In the genomic region with DNA sequence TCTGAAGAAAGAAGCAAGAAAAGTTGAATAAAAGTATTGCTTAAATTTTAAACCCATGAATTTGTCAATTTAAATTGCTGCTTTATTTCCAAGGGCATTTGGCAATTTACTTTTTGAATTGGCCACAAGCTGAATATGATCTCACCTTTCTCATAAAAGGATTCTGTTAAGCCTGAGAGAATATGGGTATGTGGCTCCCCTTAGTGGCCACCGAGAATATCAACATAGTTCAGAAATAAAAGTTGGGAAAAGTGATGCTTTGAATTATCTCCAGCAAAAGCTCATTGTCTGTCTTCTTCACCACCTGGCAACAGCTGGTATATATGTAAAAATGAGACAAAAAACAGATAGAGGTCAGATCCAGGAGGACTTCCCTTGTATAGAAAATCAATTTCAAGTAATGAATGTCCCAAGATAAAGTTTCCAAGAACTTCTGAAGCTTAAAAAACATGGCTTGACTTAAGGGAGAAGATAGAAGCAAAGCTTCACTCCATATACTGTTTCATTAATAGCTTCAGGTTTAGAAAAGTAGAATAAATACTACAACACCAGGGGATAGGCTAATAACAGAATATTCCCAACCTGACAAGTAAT, we compare ENCODE assay signal across 8 cellular contexts.
DNase-seq lines count a peak whose midpoint lies in the region; ATAC-seq, FAIRE-seq and TF ChIP-seq lines count a peak whose summit lies in the region.

No MANE protein-coding gene starts in this region.

- no peak overlapping the region for H3K4me2 ChIP-seq in K562 (ENCODE audit: insufficient read depth, low read length)

- no TSS peak for BruUV-seq in K562 (replicated peaks; lab: Mats Ljungman, UMichigan)

- ATAC-seq in heart right ventricle, result no peak
- ATAC-seq in Right ventricle myocardium inferior, result no peak
- ATAC-seq in HG02588 (IDR thresholded peaks at IDR 0.05; ENCODE audit: unreplicated experiment), result peak; percentile 51
- 0 out of 3 replicates have a peak, but pooled peaks have one; percentile 56 for ATAC-seq in K562

- H3K27ac ChIP-seq in heart right ventricle, result no peak overlapping the region
- no peak overlapping the region for H3K27ac ChIP-seq in K562 (ENCODE audit: extremely low read depth, low read depth, low read length)
- H3K27ac ChIP-seq in liver (ENCODE audit: low read depth in 1 of 2, low read length in 2 of 2), result no peak overlapping the region
- H3K27ac ChIP-seq in ovary, result no peak overlapping the region

- H3K9me1 ChIP-seq in K562 (ENCODE audit: control insufficient read depth, insufficient read depth, low read length), result no peaks in the 10 kb centered on the region

- H3K9me3 ChIP-seq in heart right ventricle (no peaks in the 10 kb centered on the region), K562 (replicated peaks; ENCODE audit: control insufficient read depth, insufficient read depth, low read depth, low read length) (no peaks in the 10 kb centered on the region), liver (ENCODE audit: control insufficient read depth in 4 of 4, low read length in 3 of 4) (no peaks in the 10 kb centered on the region), ovary (no peaks in the 10 kb centered on the region)

- WGBS in heart right ventricle, 2 donors, result 0 to 3% methylated on average over 1 of the region's 1 CpG
- 0% methylated on average over 1 of the region's 1 CpG for WGBS in K562 (ENCODE audit: insufficient coverage, low coverage, missing lambda C conversion rate)
- 0% methylated on average over 1 of the region's 1 CpG for WGBS in liver
- 0% methylated on average over 1 of the region's 1 CpG for WGBS in ovary, 3 donors

- H3K79me2 ChIP-seq in K562 (ENCODE audit: control insufficient read depth, insufficient read depth, low read length), result no peaks in the 10 kb centered on the region

- TF ChIP-seq RAD21 in K562 (CRISPR knock-in tag; conservative IDR thresholded peaks at IDR 0.05 in 1 of 2, IDR thresholded peaks at IDR 0.05 in 1 of 2) (peak; percentile 32 to 64; a peak in 3 of 4 replicates), liver (IDR thresholded peaks at IDR 0.05) (peak; percentile 83 to 89)

- in situ Hi-C loops in K562 (cut with MboI), result no loop called here

- POLR2A ChIA-PET in K562 (lab: Yijun Ruan, JAX), result no interaction called here

- H3K4me3 ChIP-seq in heart right ventricle (no peak overlapping the region), K562 (no peak overlapping the region), liver (ENCODE audit: low read depth in 1 of 3, low read length in 3 of 3) (no peak overlapping the region), ovary (no peak overlapping the region)

- H2AFZ ChIP-seq in K562 (ENCODE audit: low read depth, low read length), result no peak overlapping the region

- TF ChIP-seq CTCF in heart right ventricle (IDR thresholded peaks at IDR 0.05), result peak; percentile 16 to 62 (median 45)
- peak; percentile 21 to 49 (median 42); a peak in 5 of 6 replicates for TF ChIP-seq CTCF in K562 (IDR thresholded peaks at IDR 0.05 in 2 of 3, conservative IDR thresholded peaks at IDR 0.05 in 1 of 3; ENCODE audit: insufficient read depth in 2 of 3, low read depth in 1 of 3, low read length in 3 of 3)
- peak; percentile 61 for TF ChIP-seq CTCF in liver (IDR thresholded peaks at IDR 0.05; ENCODE audit: low read depth, low read length, missing input control)
- TF ChIP-seq CTCF in ovary (IDR thresholded peaks at IDR 0.05), result no peak

- TF ChIP-seq POLR2A in K562 (conservative IDR thresholded peaks at IDR 0.05) (no peak), ovary (IDR thresholded peaks at IDR 0.05) (no peak)

- DNase-seq in heart right ventricle, result peak in 1 of 2 donors; percentile 4
- DNase-seq in Right ventricle myocardium inferior (ENCODE audit: missing footprints), result no peak
- DNase-seq in NCI-H2227 (lab: John Stamatoyannopoulos, UW; ENCODE audit: unreplicated experiment), result peak; percentile 29
- DNase-seq in K562 (ENCODE audit: extremely low read depth in 1 of 4, low spot score in 3 of 4), result peak; percentile 8 to 23 (median 20)
- no peak for DNase-seq in ovary
- no peak for DNase-seq in NCI-H2196 (lab: John Stamatoyannopoulos, UW; ENCODE audit: unreplicated experiment)

- H3K9ac ChIP-seq in K562 (ENCODE audit: insufficient read depth in 1 of 2, low read depth in 2 of 2, low read length in 2 of 2) (no peak overlapping the region), liver (ENCODE audit: low read depth in 1 of 2, low read length in 2 of 2) (no peak overlapping the region)

- CTCF ChIA-PET in K562 (lab: Yijun Ruan, JAX; ENCODE audit: low intra/inter-chr PET ratio), result no interaction called here

- H3K4me1 ChIP-seq in heart right ventricle (no peaks in the 10 kb centered on the region), K562 (replicated peaks in 1 of 2; ENCODE audit: control insufficient read depth in 2 of 2, insufficient read depth in 2 of 2, low read length in 2 of 2) (no peaks in the 10 kb centered on the region), liver (ENCODE audit: control insufficient read depth in 4 of 4, insufficient read depth in 4 of 4, low read length in 3 of 4) (no peaks in the 10 kb centered on the region), ovary (ENCODE audit: insufficient read depth) (no peaks in the 10 kb centered on the region)

- H4K20me1 ChIP-seq in K562 (replicated peaks; ENCODE audit: control insufficient read depth, insufficient read depth, low read length), result no peaks in the 10 kb centered on the region

- intact Hi-C loops in heart right ventricle (cut with DNase I) (loop anchor here in 6 of 10 donors (5.0 to 10.0 kb wide), 3 partner anchors 210 to 1220 kb away; no protein-coding TSS in a partner anchor), Right ventricle myocardium inferior (cut with DNase I) (loop anchor here (10.0 kb wide), 1 partner anchor 210 kb away; no protein-coding TSS in a partner anchor), K562 (cut with micrococcal nuclease) (loop anchor here (10.0 kb wide), 2 partner anchors 180 to 210 kb away; no protein-coding TSS in a partner anchor), ovary (cut with DNase I) (no loop called here)

- H3K27me3 ChIP-seq in heart right ventricle, result peaks cover 0 to 13% (median 0%) of the 10 kb centered on the region in 7 donors
- no peaks in the 10 kb centered on the region for H3K27me3 ChIP-seq in K562 (ENCODE audit: control insufficient read depth in 2 of 2, insufficient read depth in 2 of 2, low read length in 2 of 2)
- no peaks in the 10 kb centered on the region for H3K27me3 ChIP-seq in liver (ENCODE audit: control insufficient read depth in 4 of 4, insufficient read depth in 4 of 4, low read length in 3 of 4)
- no peaks in the 10 kb centered on the region for H3K27me3 ChIP-seq in ovary

- H3K36me3 ChIP-seq in heart right ventricle (no peaks in the 10 kb centered on the region), K562 (ENCODE audit: control insufficient read depth, insufficient read depth, low read length) (no peaks in the 10 kb centered on the region), liver (ENCODE audit: control insufficient read depth in 4 of 4, insufficient read depth in 3 of 4, low read depth in 1 of 4, low read length in 3 of 4) (no peaks in the 10 kb centered on the region), ovary (no peaks in the 10 kb centered on the region)

- FAIRE-seq in K562 (lab: Jason Lieb, UNC), result no peak

- TF ChIP-seq EP300 in K562 (IDR thresholded peaks at IDR 0.05; ENCODE audit: low read length), result no peak
- no peak for TF ChIP-seq EP300 in ovary (IDR thresholded peaks at IDR 0.05)

TF ChIP-seq in K562, 482 proteins besides CTCF, POLR2A, EP300 and RAD21 (continues in another document):
- TF ChIP-seq, protein P1, sequence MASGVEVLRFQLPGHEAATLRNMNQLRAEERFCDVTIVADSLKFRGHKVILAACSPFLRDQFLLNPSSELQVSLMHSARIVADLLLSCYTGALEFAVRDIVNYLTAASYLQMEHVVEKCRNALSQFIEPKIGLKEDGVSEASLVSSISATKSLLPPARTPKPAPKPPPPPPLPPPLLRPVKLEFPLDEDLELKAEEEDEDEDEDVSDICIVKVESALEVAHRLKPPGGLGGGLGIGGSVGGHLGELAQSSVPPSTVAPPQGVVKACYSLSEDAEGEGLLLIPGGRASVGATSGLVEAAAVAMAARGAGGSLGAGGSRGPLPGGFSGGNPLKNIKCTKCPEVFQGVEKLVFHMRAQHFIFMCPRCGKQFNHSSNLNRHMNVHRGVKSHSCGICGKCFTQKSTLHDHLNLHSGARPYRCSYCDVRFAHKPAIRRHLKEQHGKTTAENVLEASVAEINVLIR (CRISPR knock-in tag; IDR thresholded peaks at IDR 0.05), result no peak
- no peak for TF ChIP-seq MXI1 (IDR thresholded peaks at IDR 0.05; ENCODE audit: low read depth, low read length)

TF ChIP-seq in liver, 16 proteins besides CTCF, POLR2A, EP300 and RAD21:
- TF ChIP-seq EGR1 (IDR thresholded peaks at IDR 0.05; ENCODE audit: low read depth in 2 of 2) (no peak), HNF4G (IDR thresholded peaks at IDR 0.05) (no peak), NR2F2 (IDR thresholded peaks at IDR 0.05) (no peak), FOXA2 (IDR thresholded peaks at IDR 0.05) (no peak), TAF1 (conservative IDR thresholded peaks at IDR 0.05) (no peak), YY1 (IDR thresholded peaks at IDR 0.05) (no peak)
- TF ChIP-seq, protein P2, sequence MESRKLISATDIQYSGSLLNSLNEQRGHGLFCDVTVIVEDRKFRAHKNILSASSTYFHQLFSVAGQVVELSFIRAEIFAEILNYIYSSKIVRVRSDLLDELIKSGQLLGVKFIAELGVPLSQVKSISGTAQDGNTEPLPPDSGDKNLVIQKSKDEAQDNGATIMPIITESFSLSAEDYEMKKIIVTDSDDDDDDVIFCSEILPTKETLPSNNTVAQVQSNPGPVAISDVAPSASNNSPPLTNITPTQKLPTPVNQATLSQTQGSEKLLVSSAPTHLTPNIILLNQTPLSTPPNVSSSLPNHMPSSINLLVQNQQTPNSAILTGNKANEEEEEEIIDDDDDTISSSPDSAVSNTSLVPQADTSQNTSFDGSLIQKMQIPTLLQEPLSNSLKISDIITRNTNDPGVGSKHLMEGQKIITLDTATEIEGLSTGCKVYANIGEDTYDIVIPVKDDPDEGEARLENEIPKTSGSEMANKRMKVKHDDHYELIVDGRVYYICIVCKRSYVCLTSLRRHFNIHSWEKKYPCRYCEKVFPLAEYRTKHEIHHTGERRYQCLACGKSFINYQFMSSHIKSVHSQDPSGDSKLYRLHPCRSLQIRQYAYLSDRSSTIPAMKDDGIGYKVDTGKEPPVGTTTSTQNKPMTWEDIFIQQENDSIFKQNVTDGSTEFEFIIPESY (IDR thresholded peaks at IDR 0.05), result no peak

Comparison
In these comparisons a context has a peak if more than half of its experiments do, and no peak if none do; other contexts are left out.
1. ATAC-seq: peak in HG02588 (single experiment) and K562 (single experiment); none in heart right ventricle (0 of 8) and Right ventricle myocardium inferior (single experiment).
2. DNase-seq: peak in NCI-H2227 (single experiment) and K562 (4 of 4); none in Right ventricle myocardium inferior (single experiment), ovary (0 of 5) and NCI-H2196 (single experiment).
3. CTCF ChIP-seq: peak in heart right ventricle (9 of 9), K562 (3 of 3) and liver (single experiment); none in ovary (0 of 3).
4. intact Hi-C loops: an anchor here in heart right ventricle (5.0 to 10.0 kb wide), Right ventricle myocardium inferior (10.0 kb wide) and K562 (10.0 kb wide); none called in ovary.